Comparison of ENCODE assay signal across 11 cellular contexts in genomic region chr3:80006315-80006714, GRCh38.
"Had no signal": no experiment of that assay in that cellular context is flagged by ENCODE, and none has a peak within 500 bp of the region (broad histone marks: within the 10 kb centered on the region; RNA-seq: fewer than 3 reads in every experiment).

No MANE protein-coding gene starts in this region.

- H3K4me2 ChIP-seq: GM23338 had no signal

- DNase-seq: GM23248, GOT3, H7, H9, HCEC 1CT, HFFc6 had no signal

- H3K9me3 ChIP-seq: HAP-1 had no signal

- ATAC-seq: GM23338, HCT116 had no signal

- H3K36me3 ChIP-seq: HAP-1 had no signal

- H3K9ac ChIP-seq: GM23248 had no signal

- H2AFZ ChIP-seq: GM23248 had no signal

- H3K4me3 ChIP-seq: GM23248, GM23338, HAP-1 had no signal

- H3K27ac ChIP-seq: GM23248 had no signal

- FAIRE-seq: H1, H54 had no signal
